9 cellular contexts compared by ENCODE assay signal in genomic region chr2:146709004-146709403, GRCh38.
"Had no signal": no experiment of that assay in that cellular context is flagged by ENCODE, and none has a peak within 500 bp of the region (broad histone marks: within the 10 kb centered on the region; RNA-seq: fewer than 3 reads in every experiment).

No MANE protein-coding gene starts in this region.

- H3K4me3 ChIP-seq: GM23248, GM23338, HAP-1 had no signal

- H3K36me3 ChIP-seq: HAP-1 had no signal

- DNase-seq: GM23248, GOT3, H7, H9, HCEC 1CT, HFFc6 had no signal

- H3K4me1 ChIP-seq: HAP-1 had no signal

- H3K9me3 ChIP-seq: HAP-1 had no signal

- ATAC-seq: GM23338, HCT116 had no signal
